19 cellular contexts compared by ENCODE assay signal in genomic region chr11:6350070-6350469, GRCh38.
"Had no signal": no experiment of that assay in that cellular context is flagged by ENCODE, and none has a peak within 500 bp of the region (broad histone marks: within the 10 kb centered on the region; RNA-seq: fewer than 3 reads in every experiment).

No MANE protein-coding gene starts in this region.

- H3K27me3 ChIP-seq: SJSA1 had no signal

- DNase-seq: KBM-7, NCI-H1092, NCI-H1105 treated with DMSO at 0.1 percent for 48 hours, NCI-H1417 treated with DMSO at 0.1 percent for 48 hours, NCI-H146, NCI-H1694 treated with DMSO at 0.1 percent for 48 hours, NCI-H1930, NCI-H2107, NCI-H345, NCI-H446 treated with DMSO at 0.1 percent for 48 hours, NCI-H524 treated with DMSO at 0.1 percent for 48 hours, NCI-H69, NCI-H774, Right ventricle myocardium superior, RPMI8226, SIG-M5 had no signal

- H3K27ac ChIP-seq: HL-60, SJSA1, SK-N-MC had no signal

- H3K9me3 ChIP-seq: SJSA1 had no signal

- H3K36me3 ChIP-seq: SJSA1 had no signal

- H3K4me3 ChIP-seq: SJSA1, SK-N-MC had no signal
